24 cellular contexts compared by ENCODE assay signal in genomic region chr6:127471379-127472255, GRCh38. TPM values are rescaled to one million over a fixed set of nuclear protein-coding genes. Genes with fewer than 3 reads are reported as not detected.
DNase-seq lines count a peak whose midpoint lies in the region; ATAC-seq, FAIRE-seq and TF ChIP-seq lines count a peak whose summit lies in the region.
"Had no signal": no experiment of that assay in that cellular context is flagged by ENCODE, and none has a peak within 500 bp of the region (broad histone marks: within the 10 kb centered on the region; RNA-seq: fewer than 3 reads in every experiment).

No MANE protein-coding gene starts in this region.

- H3K4ac ChIP-seq in H9 (ENCODE audit: low read depth, low read length), result no peak overlapping the region

- H3K23ac ChIP-seq in H9 (ENCODE audit: insufficient read length, low read depth, low read length), result no peak overlapping the region

- H3K36me3 ChIP-seq in GM12878 (ENCODE audit: control insufficient read depth in 2 of 2, insufficient read depth in 2 of 2, low read length in 1 of 2), result no peaks in the 10 kb centered on the region
- H3K36me3 ChIP-seq: right atrium auricular region, uterus had no signal

- no peak overlapping the region for H2BK120ac ChIP-seq in H9 (ENCODE audit: low read depth, low read length, poor library complexity, severe bottlenecking)

- H2BK5ac ChIP-seq in H9 (ENCODE audit: insufficient read length, low read length), result no peak overlapping the region

- H3K27ac Mint-ChIP-seq in T-cell (no peak overlapping the region), H9 (no peak overlapping the region)
- H3K27ac Mint-ChIP-seq: CD4-positive, alpha-beta memory T cell; endodermal cell had no signal

- TF ChIP-seq CTCF in GM12878 (IDR thresholded peaks at IDR 0.05 in 2 of 3, conservative IDR thresholded peaks at IDR 0.05 in 1 of 3; ENCODE audit: control insufficient read depth in 2 of 3, extremely low read depth in 1 of 3, insufficient read depth in 1 of 3, low read depth in 3 of 3, low read length in 3 of 3) (no peak), H9 (conservative IDR thresholded peaks at IDR 0.05) (no peak)

- no peak overlapping the region for H2BK20ac ChIP-seq in H9 (ENCODE audit: low read depth, low read length, poor library complexity, severe bottlenecking)

- SMC1A ChIA-PET in GM12878 (lab: Charles Lee; ENCODE audit: uncharacterized antibody, unreplicated experiment), result interaction anchor here (1.0 to 1.8 kb wide), 3 partner anchors 13 to 180 kb away, joined by 3 to 9 read pairs (median 4); no protein-coding TSS in a partner anchor

- no peak overlapping the region for H4K91ac ChIP-seq in H9 (ENCODE audit: insufficient read length, low read depth, low read length)

- peaks cover 35% of the 10 kb centered on the region for H3K36me3 Mint-ChIP-seq in T-cell
- peaks cover 22 to 37% (median 33%) of the 10 kb centered on the region in 3 experiments for H3K36me3 Mint-ChIP-seq in H9 (ENCODE audit: insufficient read depth in 1 of 3, low read depth in 3 of 3)

- H3K23me2 ChIP-seq in H9 (ENCODE audit: insufficient read length, low read depth, low read length, poor library complexity, severe bottlenecking), result no peaks in the 10 kb centered on the region

- ATAC-seq in GM19372 (IDR thresholded peaks at IDR 0.05; ENCODE audit: low read depth, unreplicated experiment) (peak; percentile 67), GM12878 (0 out of 3 replicates have a peak, but pooled peaks have one; percentile 22), GM21619 (IDR thresholded peaks at IDR 0.05; ENCODE audit: unreplicated experiment) (no peak), T-cell (replicated peaks in 1 of 4) (no peak), GM18498 (IDR thresholded peaks at IDR 0.05; ENCODE audit: unreplicated experiment) (no peak)
- ATAC-seq: mucosa of descending colon had no signal

- H3K14ac ChIP-seq in H9 (ENCODE audit: insufficient read depth, low read length), result no peak overlapping the region

- RAD21 ChIA-PET in GM12878 (lab: Charles Lee; ENCODE audit: unreplicated experiment), result interaction anchor here (0.8 to 1.4 kb wide), 3 partner anchors 12 to 69 kb away, joined by 3 read pairs; no protein-coding TSS in a partner anchor

- intact Hi-C loops in GM12878 (cut with micrococcal nuclease; ENCODE audit: unreplicated experiment), result no loop called here

- no TSS peak for BruUV-seq in GM12878 (replicated peaks; lab: Mats Ljungman, UMichigan)

- H3K18ac ChIP-seq in H9 (ENCODE audit: insufficient read length, low read depth, low read length), result no peak overlapping the region

- H3K27me3 ChIP-seq in GM12878 (replicated peaks in 1 of 2; ENCODE audit: control insufficient read depth in 2 of 2, insufficient read depth in 2 of 2, low read length in 1 of 2), result no peaks in the 10 kb centered on the region
- no peaks in the 10 kb centered on the region for H3K27me3 ChIP-seq in H9 (ENCODE audit: insufficient read depth, low read length)
- H3K27me3 ChIP-seq: right atrium auricular region, uterus had no signal

- no peak for TF ChIP-seq RAD21 in GM12878 (IDR thresholded peaks at IDR 0.05; ENCODE audit: insufficient read depth, low read depth, low read length)

- H4K8ac ChIP-seq in H9 (replicated peaks; ENCODE audit: insufficient read length, low read depth, low read length), result no peak overlapping the region

- H3K9me3 ChIP-seq in GM12878 (replicated peaks; ENCODE audit: control insufficient read depth, insufficient read depth, low read length) (no peaks in the 10 kb centered on the region; the same call in 2 of the 3 replicates), H9 (ENCODE audit: control insufficient read depth, low read depth, low read length) (no peaks in the 10 kb centered on the region)
- H3K9me3 ChIP-seq: mucosa of descending colon, right atrium auricular region, uterus had no signal

- no peak overlapping the region for H2AK5ac ChIP-seq in H9 (ENCODE audit: insufficient read length, low read length)

- no peaks in the 10 kb centered on the region for H3K79me1 ChIP-seq in H9 (ENCODE audit: insufficient read depth, low read depth, low read length, poor library complexity, severe bottlenecking)

- DNase-seq in A172 (ENCODE audit: low spot score), result peak; percentile 30
- DNase-seq in LHCN-M2 (ENCODE audit: low read depth), result peak; percentile 33
- DNase-seq in GM12878 (ENCODE audit: low read depth, low spot score), result no peak
- no peak for DNase-seq in T-cell
- no peak for DNase-seq in H9
- DNase-seq: activated effector memory CD4-positive, alpha-beta T cell treated with anti-CD3 and anti-CD28 coated beads, Interleukin-2, amount 50 U/mL, for 16 hours; CD4-positive, alpha-beta memory T cell; DMS79; endodermal cell; hippocampal formation; mucosa of descending colon; NCI-H187; NCI-H446; nucleus accumbens; SHP77 treated with DMSO at 0.1 percent for 48 hours; stimulated activated CD4-positive, alpha-beta T cell treated with anti-CD3 and anti-CD28 coated beads, Interleukin-2, amount 100 ng/mL, for 48 hours; T1000; uterus had no signal

- H4K20me1 ChIP-seq in GM12878 (ENCODE audit: control insufficient read depth, insufficient read depth) (no peaks in the 10 kb centered on the region), H9 (ENCODE audit: control insufficient read depth, insufficient read depth, insufficient read length) (no peaks in the 10 kb centered on the region)

- H3K79me2 ChIP-seq in GM12878 (ENCODE audit: control insufficient read depth, insufficient read depth, low read length), result no peaks in the 10 kb centered on the region
- no peaks in the 10 kb centered on the region for H3K79me2 ChIP-seq in H9 (ENCODE audit: insufficient read depth, low read length)

- no peak for FAIRE-seq in GM12878 (lab: Jason Lieb, UNC)
- FAIRE-seq: H1, HTR-8/SVneo had no signal

- H3K4me1 ChIP-seq in GM12878 (ENCODE audit: control insufficient read depth, insufficient read depth, low read length) (no peaks in the 10 kb centered on the region), H9 (ENCODE audit: insufficient read depth, low read length) (peaks cover 2% of the 10 kb centered on the region)
- H3K4me1 ChIP-seq: right atrium auricular region, uterus had no signal

- WGBS in GM12878 (ENCODE audit: insufficient coverage, insufficient replicate concordance, low lambda C conversion rate, missing lambda C conversion rate), result 42% methylated on average over 5 of the region's 5 CpGs
- no CpG with 5 or more reads among the region's 5 CpGs for WGBS in H9 (ENCODE audit: extremely low coverage, insufficient read length, low lambda C conversion rate)

- H3K56ac ChIP-seq in H9 (ENCODE audit: insufficient read length, low read depth, low read length), result no peak overlapping the region

- POLR2A ChIA-PET in GM12878 (lab: Charles Lee), result no interaction called here
- POLR2A ChIA-PET in T-cell (lab: Charles Lee), result interaction anchor here in 1 of 2 donors (0.6 kb wide), 1 partner anchor 44 kb away, joined by 4 read pairs; no protein-coding TSS in a partner anchor

- H3K4me3 ChIP-seq in GM12878, result no peak overlapping the region
- H3K4me3 ChIP-seq: mucosa of descending colon, right atrium auricular region, uterus had no signal

- H2BK15ac ChIP-seq in H9 (ENCODE audit: low read depth, low read length), result no peak overlapping the region

- no peak overlapping the region for H2AFZ ChIP-seq in GM12878 (ENCODE audit: control insufficient read depth, low read depth, low read length)
- H2AFZ ChIP-seq in H9 (ENCODE audit: low read length), result no peak overlapping the region

- H3K27ac ChIP-seq in GM12878 (ENCODE audit: control insufficient read depth, insufficient read depth), result no peak overlapping the region
- no peak overlapping the region for H3K27ac ChIP-seq in H9 (ENCODE audit: insufficient read length, low read depth, low read length)
- H3K27ac ChIP-seq: right atrium auricular region, uterus had no signal

- no peak for TF ChIP-seq POLR2A in GM12878 (IDR thresholded peaks at IDR 0.05; ENCODE audit: low read depth, low read length)

- H3K9ac ChIP-seq in GM12878 (ENCODE audit: control insufficient read depth, insufficient read depth, low read length) (no peak overlapping the region), H9 (ENCODE audit: extremely low read depth, insufficient read length, low read length) (no peak overlapping the region)

- CTCF ChIA-PET in GM12878 (lab: Yijun Ruan, JAX) (interaction anchor here (0.7 to 3.8 kb wide), 5 partner anchors 9 to 64 kb away, joined by 3 to 18 read pairs (median 4); partner anchors contain the start of gene MTCL3), T-cell (lab: Charles Lee) (no interaction called here)

- H3T11ph ChIP-seq in H9 (ENCODE audit: low read length), result no peak overlapping the region

- H3K27me3 Mint-ChIP-seq in T-cell (no peaks in the 10 kb centered on the region), H9 (ENCODE audit: low read depth) (no peaks in the 10 kb centered on the region)
- H3K27me3 Mint-ChIP-seq: CD4-positive, alpha-beta memory T cell had no signal

- H4K5ac ChIP-seq in H9 (ENCODE audit: insufficient read length, low read depth, low read length), result no peak overlapping the region

- no peaks in the 10 kb centered on the region for H3K4me1 Mint-ChIP-seq in T-cell
- H3K4me1 Mint-ChIP-seq in H9, result peaks cover 6 to 7% of the 10 kb centered on the region in 2 experiments; a peak in 3 of 4 replicates
- H3K4me1 Mint-ChIP-seq: CD4-positive, alpha-beta memory T cell had no signal

- H3K9me3 Mint-ChIP-seq in T-cell, result no peaks in the 10 kb centered on the region
- H3K9me3 Mint-ChIP-seq in H9, result no peaks in the 10 kb centered on the region
- H3K9me3 Mint-ChIP-seq: CD4-positive, alpha-beta memory T cell had no signal

- no peak for TF ChIP-seq EP300 in GM12878 (IDR thresholded peaks at IDR 0.05; ENCODE audit: borderline replicate concordance in 1 of 2, control insufficient read depth in 1 of 2, low read depth in 2 of 2, low read length in 2 of 2)

- H2BK12ac ChIP-seq in H9 (ENCODE audit: insufficient read length, low read depth, low read length), result no peak overlapping the region

- no peak overlapping the region for H3K4me2 ChIP-seq in GM12878 (ENCODE audit: control insufficient read depth, insufficient read depth)
- H3K4me2 ChIP-seq in H9 (ENCODE audit: insufficient read depth, insufficient read length, low read length), result no peak overlapping the region

- in situ Hi-C loops in GM12878 (cut with MboI), result no loop called here

- H3K4me3 Mint-ChIP-seq in T-cell, result no peak overlapping the region
- no peak overlapping the region for H3K4me3 Mint-ChIP-seq in H9
- H3K4me3 Mint-ChIP-seq: CD4-positive, alpha-beta memory T cell; endodermal cell had no signal

RNA-seq across cellular contexts. Expression of gene KIAA0408, which starts 12.4 kb away (rescaled TPM):
- 0.09 and 0.60 TPM in 2 replicates for total RNA-seq in A172 (2014; rRNA removed; shearing (Covaris generic))
- total RNA-seq in LHCN-M2 (2014; rRNA removed), result 2.4 and 5.0 TPM in 2 replicates
- polyA plus RNA-seq in LHCN-M2 (2012), result 1.5 TPM
- total RNA-seq in GM12878 (2013; cell fraction: nucleolus; rRNA removed), result not detected in 2 replicates
- 0.06 and 0.11 TPM in 2 replicates for total RNA-seq in GM12878 (2014; rRNA removed)
- total RNA-seq in GM12878 (2014; rRNA removed; fragmentation: Illumina TruSeq; extraction: Trizol), result 0.04 TPM in 1 of 2 replicates, not detected in the other
- not detected in 2 replicates for total RNA-seq in GM12878 (2021)
- polyA plus RNA-seq in GM12878 (2011; ENCODE audit: low read depth), result 0.07 TPM
- polyA plus RNA-seq in GM12878 (2011; rRNA removed), result 0.30 and 0.76 TPM in 2 replicates
- polyA plus RNA-seq in GM12878 (2011; cell fraction: cytosol; rRNA removed), result 0.25 and 0.28 TPM in 2 replicates
- 0.83 and 1.1 TPM in 2 replicates for polyA plus RNA-seq in GM12878 (2011; cell fraction: nucleus; rRNA removed)
- polyA plus RNA-seq in GM12878 (2012), result 0.07 and 0.34 TPM in 2 replicates
- polyA plus RNA-seq in GM12878 (2014; fragmentation: Illumina TruSeq; extraction: Trizol), result 0.07 and 0.10 TPM in 2 replicates
- polyA plus RNA-seq in GM12878 (2014; fragmentation: Nextera tagmentation; extraction: Ambion mirVana), result not detected
- polyA plus RNA-seq in GM12878 (2014; rRNA removed), result 0.03 TPM in 2 replicates
- polyA plus RNA-seq in GM12878 (2016; fragmentation: Nextera tagmentation; extraction: Ambion mirVana), result under 1 TPM in 1 of 2 experiments, not detected in 1; 0.10 TPM
- 0.07 and 0.21 TPM in 2 replicates for polyA minus RNA-seq in GM12878 (2011; rRNA and poly(A)+ RNA removed)
- polyA minus RNA-seq in GM12878 (2011; cell fraction: cytosol; rRNA and poly(A)+ RNA removed), result 0.40 TPM in 1 of 2 replicates, not detected in the other
- polyA minus RNA-seq in GM12878 (2011; cell fraction: nucleus; rRNA and poly(A)+ RNA removed), result 0.12 and 0.38 TPM in 2 replicates
- 1 to 10 TPM; 2.2 to 6.4 (median 3.5) TPM for total RNA-seq in T-cell
- 3.1 and 4.7 TPM in 2 replicates for total RNA-seq in H9 (2021)

Comparison
In these comparisons a context has a peak if more than half of its experiments do, and no peak if none do; other contexts are left out.
1. DNase-seq: peak in A172 (single experiment) and LHCN-M2 (single experiment); none in GM12878 (single experiment), T-cell (0 of 34) and H9 (single experiment).
2. ATAC-seq: peak in GM19372 (single experiment) and GM12878 (single experiment); none in GM21619 (single experiment), T-cell (0 of 4) and GM18498 (single experiment).